ENCODE assay signal across 37 cellular contexts in genomic region chr4:115171220-115171619, GRCh38. TPM values are rescaled to one million over a fixed set of nuclear protein-coding genes. Genes with fewer than 3 reads are reported as not detected.
"Had no signal": no experiment of that assay in that cellular context is flagged by ENCODE, and none has a peak within 500 bp of the region (broad histone marks: within the 10 kb centered on the region; RNA-seq: fewer than 3 reads in every experiment).

No MANE protein-coding gene starts in this region.

- H3K27me3 ChIP-seq: adrenal gland, body of pancreas, brain microvascular endothelial cell, breast epithelium had no signal

- H3K4me1 ChIP-seq: adrenal gland, body of pancreas, breast epithelium had no signal

- H3K36me3 ChIP-seq: adrenal gland, brain microvascular endothelial cell, breast epithelium had no signal

- DNase-seq: activated B cell treated with CpG ODN at 0.5 μM for 24 hours; activated CD4-positive, alpha-beta memory T cell treated with anti-CD3 and anti-CD28 coated beads for 36 hours; activated CD4-positive, alpha-beta T cell treated with anti-CD3 and anti-CD28 coated beads for 4 hours; activated CD4-positive, alpha-beta T cell treated with anti-CD3 and anti-CD28 coated beads, Interleukin-2, amount 10 ng/mL, durations not matched to agents 24 days and 14 days; activated CD4-positive, alpha-beta T cell treated with anti-CD3 and anti-CD28 coated beads, Interleukin-2, amount 50 U/mL, for 1 hour; activated CD4-positive, alpha-beta T cell treated with anti-CD3 and anti-CD28 coated beads, Interleukin-2, amount 50 U/mL, for 4 hours; activated CD4-positive, CD25-positive, alpha-beta regulatory T cell treated with anti-CD3 and anti-CD28 coated beads, Interleukin-2, amount 50 U/mL, for 72 hours; activated CD8-positive, alpha-beta memory T cell treated with anti-CD3 and anti-CD28 coated beads, Interleukin-2, amount 50 U/mL, for 4 hours; activated CD8-positive, alpha-beta T cell treated with anti-CD3 and anti-CD28 coated beads for 36 hours; activated effector memory CD4-positive, alpha-beta T cell treated with anti-CD3 and anti-CD28 coated beads, Interleukin-2, amount 50 U/mL, for 16 hours; activated gamma-delta T cell treated with Interleukin-2 at 50 U/mL for 16 hours; activated naive CD4-positive, alpha-beta T cell; activated naive CD4-positive, alpha-beta T cell treated with anti-CD3 and anti-CD28 coated beads for 36 hours; activated naive CD4-positive, alpha-beta T cell treated with anti-CD3 and anti-CD28 coated beads, Interleukin-2, amount 50 U/mL, for 16 hours; activated naive CD8-positive, alpha-beta T cell treated with anti-CD3 and anti-CD28 coated beads for 36 hours; activated T-cell treated with anti-CD3 and anti-CD28 coated beads for 4 hours; activated T-cell treated with anti-CD3 and anti-CD28 coated beads, Interleukin-2, amount 50 U/mL, for 1 hour; activated T-cell treated with anti-CD3 and anti-CD28 coated beads, Interleukin-2, amount 50 U/mL, for 4 hours; activated T-cell treated with anti-CD3 and anti-CD28 coated beads, Interleukin-2, amount 50 U/mL, for 72 hours; adrenal gland; amniotic stem cell; aorta; body of pancreas; brain microvascular endothelial cell; central memory CD4-positive, alpha-beta T cell; T-helper 1 cell; T-helper 2 cell; T-helper 9 cell had no signal

- ATAC-seq: activated CD8-positive, alpha-beta T cell treated with anti-CD3 and anti-CD28 coated beads for 36 hours; activated naive CD4-positive, alpha-beta T cell treated with anti-CD3 and anti-CD28 coated beads, Interleukin-2, amount 50 U/mL, for 72 hours; activated T-cell treated with anti-CD3 and anti-CD28 coated beads, Interleukin-2, amount 50 U/mL, for 4 hours; activated T-cell treated with anti-CD3 and anti-CD28 coated beads, Interleukin-2, amount 50 U/mL, for 72 hours; activated T-helper 17 cell treated with anti-CD3 and anti-CD28 coated beads, Interleukin-2, amount 50 U/mL, for 72 hours; body of pancreas had no signal

- H3K4me3 ChIP-seq: adrenal gland, body of pancreas, breast epithelium had no signal

- H3K9me3 ChIP-seq: adrenal gland, body of pancreas, breast epithelium had no signal

- FAIRE-seq: astrocyte, TTC549 had no signal

- H3K27ac ChIP-seq: adrenal gland, body of pancreas, brain microvascular endothelial cell, breast epithelium, VCaP had no signal

RNA-seq across cellular contexts. Expression of gene NDST4, which starts 57.8 kb away (rescaled TPM):
- total RNA-seq: activated B cell treated with CpG ODN at 0.5 μM for 24 hours; activated CD4-positive, alpha-beta memory T cell treated with anti-CD3 and anti-CD28 coated beads for 36 hours; activated CD4-positive, alpha-beta T cell treated with anti-CD3 and anti-CD28 coated beads, Interleukin-2, amount 10 ng/mL, durations not matched to agents 24 days and 14 days; activated CD8-positive, alpha-beta memory T cell treated with anti-CD3 and anti-CD28 coated beads for 36 hours; activated CD8-positive, alpha-beta T cell treated with anti-CD3 and anti-CD28 coated beads for 36 hours; activated naive CD4-positive, alpha-beta T cell treated with anti-CD3 and anti-CD28 coated beads for 36 hours; activated naive CD4-positive, alpha-beta T cell treated with anti-CD3 and anti-CD28 coated beads, Interleukin-2, amount 50 U/mL, for 72 hours; activated naive CD8-positive, alpha-beta T cell treated with anti-CD3 and anti-CD28 coated beads for 36 hours; activated T-cell treated with anti-CD3 and anti-CD28 coated beads, Interleukin-2, amount 50 U/mL, for 4 hours; activated T-cell treated with anti-CD3 and anti-CD28 coated beads, Interleukin-2, amount 50 U/mL, for 72 hours; activated T-helper 1 cell treated with anti-CD3 and anti-CD28 coated beads, Interleukin-12 subunit alpha, Interleukin-12 subunit beta, Interleukin-2, Interleukin-4 antibody, amounts not matched to agents 30 ng/mL and 10 ng/mL and 1 ng/mL, durations not matched to agents 14 hours and 24 hours and 36 hours; activated T-helper 17 cell treated with anti-CD3 and anti-CD28 coated beads, Interleukin-2, amount 50 U/mL, for 72 hours; adrenal gland; aorta; astrocyte; body of pancreas; breast epithelium; cardiac septum had no signal
- polyA plus RNA-seq: aorta had no signal
